Comparison of ENCODE assay signal across 28 cellular contexts in the genomic region with DNA sequence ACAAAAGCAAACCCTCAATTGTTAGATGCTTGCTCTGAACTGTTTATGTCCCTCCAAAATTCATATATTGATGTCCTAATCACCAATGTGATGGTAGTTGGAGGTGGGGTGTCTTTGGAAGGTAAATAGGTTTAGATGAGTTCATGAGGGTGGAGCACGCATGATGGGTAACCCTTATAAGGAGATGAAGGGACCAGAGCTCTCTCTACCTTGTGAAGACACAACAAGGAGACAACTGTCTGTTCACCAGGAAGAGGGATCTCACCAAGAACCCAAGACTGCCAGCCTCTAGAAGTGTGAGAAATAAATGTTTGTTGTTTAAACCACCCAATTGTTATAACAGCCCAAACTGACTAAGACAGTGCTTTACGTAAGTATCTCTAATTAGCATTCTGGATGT. TPM values are rescaled to one million over a fixed set of nuclear protein-coding genes. Genes with fewer than 3 reads are reported as not detected.
"Had no signal": no experiment of that assay in that cellular context is flagged by ENCODE, and none has a peak within 500 bp of the region (broad histone marks: within the 10 kb centered on the region; RNA-seq: fewer than 3 reads in every experiment).

No MANE protein-coding gene starts in this region.

- H3K36me3 Mint-ChIP-seq: stimulated activated memory B cell treated with anti-CD40 and anti-IgM and Interleukin-4, amounts not matched to agents 10 μg/mL and 1 μg/mL and 100 μg/mL, for 72 hours had no signal

- H3K36me3 ChIP-seq: heart left ventricle, left lung, lower lobe of right lung, pancreas, prostate gland, thyroid gland, transverse colon, upper lobe of left lung had no signal

- H3K4me3 ChIP-seq: heart left ventricle, left lung, lower lobe of right lung, pancreas, prostate gland, skin epidermis, testis, thyroid gland, transverse colon, upper lobe of left lung had no signal

- H3K9me3 Mint-ChIP-seq: nephron; neural crest cell; stimulated activated memory B cell treated with anti-CD40 and anti-IgM and Interleukin-4, amounts not matched to agents 10 μg/mL and 1 μg/mL and 100 μg/mL, for 72 hours; stimulated activated naive CD8-positive, alpha-beta T cell treated with anti-CD3 and anti-CD28 coated beads, Interleukin-15, amount 100 ng/mL, for 72 hours had no signal

- H3K4me1 ChIP-seq: left lung, lower lobe of right lung, pancreas, prostate gland, testis, thyroid gland, transverse colon, upper lobe of left lung had no signal

- H3K4me1 Mint-ChIP-seq: stimulated activated naive CD8-positive, alpha-beta T cell treated with anti-CD3 and anti-CD28 coated beads, Interleukin-15, amount 100 ng/mL, for 72 hours had no signal

- H3K27ac Mint-ChIP-seq: nephron; stimulated activated memory B cell treated with anti-CD40 and anti-IgM and Interleukin-4, amounts not matched to agents 10 μg/mL and 1 μg/mL and 100 μg/mL, for 72 hours; stimulated activated naive CD8-positive, alpha-beta T cell treated with anti-CD3 and anti-CD28 coated beads, Interleukin-15, amount 100 ng/mL, for 72 hours had no signal

- H3K27ac ChIP-seq: heart left ventricle, left lung, lower lobe of right lung, pancreas, prostate gland, skin epidermis, testis, thyroid gland, transverse colon, upper lobe of left lung had no signal

- H3K27me3 ChIP-seq: left lung, pancreas, testis, thyroid gland, transverse colon, upper lobe of left lung had no signal

- H3K9me3 ChIP-seq: heart left ventricle, left lung, lower lobe of right lung, pancreas, prostate gland, testis, thyroid gland, transverse colon, upper lobe of left lung had no signal

- ATAC-seq: heart left ventricle; left colon; left lung; lower lobe of right lung; pancreas; right cardiac atrium; sciatic nerve; stimulated activated memory B cell treated with anti-CD40 and anti-IgM and Interleukin-4, amounts not matched to agents 10 μg/mL and 1 μg/mL and 100 μg/mL, for 72 hours; stimulated activated naive CD8-positive, alpha-beta T cell treated with anti-CD3 and anti-CD28 coated beads, Interleukin-15, amount 100 ng/mL, for 72 hours had no signal

- H3K4me3 Mint-ChIP-seq: nephron; neural crest cell; stimulated activated memory B cell treated with anti-CD40 and anti-IgM and Interleukin-4, amounts not matched to agents 10 μg/mL and 1 μg/mL and 100 μg/mL, for 72 hours; stimulated activated naive CD8-positive, alpha-beta T cell treated with anti-CD3 and anti-CD28 coated beads, Interleukin-15, amount 100 ng/mL, for 72 hours had no signal

- DNase-seq: heart left ventricle; hypothalamus; kidney; left colon; left lung; lower lobe of right lung; mammary epithelial cell; mesenchymal stem cell; nucleus accumbens; pancreas; posterior cingulate gyrus; retina; right cardiac atrium; stimulated activated CD4-positive, alpha-beta T cell treated with anti-CD3 and anti-CD28 coated beads, Interleukin-12 subunit alpha, Interleukin-12 subunit beta, amount 100 ng/mL, for 4 hours; stimulated activated CD4-positive, alpha-beta T cell treated with anti-CD3 and anti-CD28 coated beads, Interleukin-15, amount 100 ng/mL, for 24 hours; stimulated activated CD4-positive, alpha-beta T cell treated with anti-CD3 and anti-CD28 coated beads, Interleukin-4, amount 100 ng/mL, for 24 hours; stimulated activated naive CD4-positive, alpha-beta T cell treated with Interleukin-2 at 50 U/mL for 16 hours; stimulated activated naive CD8-positive, alpha-beta T cell treated with anti-CD3 and anti-CD28 coated beads, Interleukin-15, amount 100 ng/mL, for 72 hours; testis; thyroid gland; transverse colon; upper lobe of left lung had no signal

RNA-seq across cellular contexts. Expression of a gene that starts 27.0 kb away (rescaled TPM):
- total RNA-seq: neural crest cell, right cardiac atrium, sciatic nerve, thyroid gland, transverse colon had no signal
- polyA plus RNA-seq: right cardiac atrium had no signal
